13 cellular contexts compared by ENCODE assay signal in the genomic region with DNA sequence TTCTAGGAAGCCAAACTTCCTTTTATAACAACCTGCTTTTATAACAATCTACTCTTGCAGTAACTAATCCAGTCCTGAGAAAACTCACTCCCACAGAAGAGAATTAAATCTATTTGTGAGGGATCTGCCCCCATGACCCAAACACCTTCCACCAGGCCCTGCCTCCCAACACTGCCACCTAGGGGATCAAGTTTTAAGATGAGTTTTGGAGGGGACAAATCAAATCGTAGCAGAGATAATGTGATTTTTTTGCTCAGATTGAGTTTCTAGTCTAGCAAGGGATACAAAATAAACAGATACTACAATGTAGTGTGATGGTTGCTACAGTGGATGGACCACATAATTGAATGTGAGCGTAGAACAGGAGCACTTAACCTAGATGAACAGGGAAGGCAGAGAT. TPM values are rescaled to one million over a fixed set of nuclear protein-coding genes. Genes with fewer than 3 reads are reported as not detected.
A peak's percentile ranks its signal among the peaks of the same experiment; 100 is the strongest.
DNase-seq lines count a peak whose midpoint lies in the region; ATAC-seq and TF ChIP-seq lines count a peak whose summit lies in the region.
"Had no signal": no experiment of that assay in that cellular context is flagged by ENCODE, and none has a peak within 500 bp of the region (broad histone marks: within the 10 kb centered on the region; RNA-seq: fewer than 3 reads in every experiment).

No MANE protein-coding gene starts in this region.

- intact Hi-C loops in esophagus muscularis mucosa (cut with DNase I) = no loop called here

- CTCF ChIA-PET in BJ (lab: Yijun Ruan, JAX) = no interaction called here

- TF ChIP-seq POLR2A in esophagus muscularis mucosa (IDR thresholded peaks at IDR 0.05; ENCODE audit: low read depth) = no peak

- no peaks in the 10 kb centered on the region for H3K27me3 ChIP-seq in BJ (ENCODE audit: control insufficient read depth, insufficient read depth, low read length)
- H3K27me3 ChIP-seq in esophagus muscularis mucosa = no peaks in the 10 kb centered on the region
- H3K27me3 ChIP-seq: spleen had no signal

- H3K4me1 ChIP-seq in esophagus muscularis mucosa = peaks cover 5 to 10% (median 6%) of the 10 kb centered on the region in 4 donors

- TF ChIP-seq CTCF in BJ (IDR thresholded peaks at IDR 0.05; ENCODE audit: insufficient read depth, low read depth, low read length) = peak; percentile 18; the same call in 1 of the 2 replicates
- peak; percentile 37; the same call in 1 of the 3 replicates for TF ChIP-seq CTCF in GM12872 (IDR thresholded peaks at IDR 0.05; ENCODE audit: insufficient read depth, low read depth, low read length)
- peak; percentile 22 for TF ChIP-seq CTCF in fibroblast of villous mesenchyme (IDR thresholded peaks at IDR 0.05; ENCODE audit: insufficient read depth, low read depth, low read length)
- TF ChIP-seq CTCF in esophagus muscularis mucosa (IDR thresholded peaks at IDR 0.05) = no peak

- no peak overlapping the region for H3K27ac ChIP-seq in esophagus muscularis mucosa (replicated peaks in 1 of 4)
- H3K27ac ChIP-seq: coronary artery, spleen had no signal

- no peak for DNase-seq in BJ (ENCODE audit: low read depth)
- DNase-seq in RPMI8226 = peak; percentile 18
- no peak for DNase-seq in fibroblast of villous mesenchyme (ENCODE audit: low read depth)
- DNase-seq in esophagus muscularis mucosa (ENCODE audit: extremely low spot score) = no peak
- no peak for DNase-seq in NCI-H146 treated with DMSO at 0.1 percent for 48 hours (lab: John Stamatoyannopoulos, UW; ENCODE audit: unreplicated experiment)
- DNase-seq: GOT3, MV-4-11, naive B cell, spleen had no signal

- peaks cover 0 to 4% (median 2%) of the 10 kb centered on the region in 4 donors for H3K9me3 ChIP-seq in esophagus muscularis mucosa

- no peak for TF ChIP-seq EP300 in esophagus muscularis mucosa (IDR thresholded peaks at IDR 0.05)

- H3K4me3 ChIP-seq in BJ (ENCODE audit: low read depth, low read length) (no peak overlapping the region), fibroblast of villous mesenchyme (ENCODE audit: low read depth, low read length) (no peak overlapping the region), esophagus muscularis mucosa (no peak overlapping the region)
- H3K4me3 ChIP-seq: coronary artery, spleen had no signal

- WGBS in esophagus muscularis mucosa = 100% methylated on average over 2 of the region's 2 CpGs

- H3K36me3 ChIP-seq in BJ (ENCODE audit: control insufficient read depth, insufficient read depth, low read length) = no peaks in the 10 kb centered on the region
- H3K36me3 ChIP-seq in esophagus muscularis mucosa = no peaks in the 10 kb centered on the region

- ATAC-seq in HG02642 (IDR thresholded peaks at IDR 0.05; ENCODE audit: poor library complexity, unreplicated experiment) = no peak
- ATAC-seq in HG02763 (IDR thresholded peaks at IDR 0.05; ENCODE audit: unreplicated experiment) = no peak

- POLR2A ChIA-PET in BJ (lab: Charles Lee) = no interaction called here

RNA-seq across cellular contexts. Expression of a gene that starts 52.2 kb away (rescaled TPM):
- polyA plus RNA-seq in BJ (2011; rRNA removed) = 16.0 and 18.6 TPM in 2 replicates
- 27.0 and 27.6 TPM in 2 replicates for polyA minus RNA-seq in BJ (2011; rRNA and poly(A)+ RNA removed)
- total RNA-seq in fibroblast of villous mesenchyme (17.4 and 19.0 TPM in 2 replicates), esophagus muscularis mucosa (10 to 100 TPM; 43.9 to 49.4 (median 47.3) TPM)

Comparison
In these comparisons a context has a peak if more than half of its experiments do, and no peak if none do; other contexts are left out.
1. CTCF ChIP-seq: peak in BJ (single experiment), GM12872 (single experiment) and fibroblast of villous mesenchyme (single experiment); none in esophagus muscularis mucosa (0 of 3).